In genomic region chr22:45009881-45010531, GRCh38 we compare ENCODE assay signal across 9 cellular contexts. TPM values are rescaled to one million over a fixed set of nuclear protein-coding genes. Genes with fewer than 3 reads are reported as not detected.
DNase-seq lines count a peak whose midpoint lies in the region; ATAC-seq, FAIRE-seq and TF ChIP-seq lines count a peak whose summit lies in the region.
"Had no signal": no experiment of that assay in that cellular context is flagged by ENCODE, and none has a peak within 500 bp of the region (broad histone marks: within the 10 kb centered on the region; RNA-seq: fewer than 3 reads in every experiment).

Gene PHF21B, minus strand, starts transcription at chr22:45010005. Its CDS starts 456 bp downstream, at chr22:45009549.

- TF ChIP-seq RAD21 in K562 (CRISPR knock-in tag; conservative IDR thresholded peaks at IDR 0.05 in 1 of 2, IDR thresholded peaks at IDR 0.05 in 1 of 2): no peak

- TF ChIP-seq EP300 in K562 (IDR thresholded peaks at IDR 0.05; ENCODE audit: low read length): no peak

- no peak within 1 kb of the TSS; the same call in 1 of the 2 replicates for H3K4me3 ChIP-seq in K562
- H3K4me3 ChIP-seq in iPS-20b (ENCODE audit: low read length): peak within 1 kb of the TSS; percentile 88

- peaks cover 0 to 20% of the 10 kb centered on the region in 2 experiments; a peak in 2 of 5 replicates for H3K4me1 ChIP-seq in K562 (replicated peaks in 1 of 2; ENCODE audit: control insufficient read depth in 2 of 2, insufficient read depth in 2 of 2, low read length in 2 of 2)
- H3K4me1 ChIP-seq in iPS-20b (ENCODE audit: insufficient read depth, low read length): peaks cover 23% of the 10 kb centered on the region; the same call in 1 of the 2 replicates

- in situ Hi-C loops in K562 (cut with MboI): no loop called here

- no peak within 1 kb of the TSS; the same call in 1 of the 2 replicates for H2AFZ ChIP-seq in K562 (ENCODE audit: low read depth, low read length)

- no peaks in the 10 kb centered on the region for H4K20me1 ChIP-seq in K562 (replicated peaks; ENCODE audit: control insufficient read depth, insufficient read depth, low read length)

- no peak within 1 kb of the TSS for H3K27ac ChIP-seq in K562 (ENCODE audit: extremely low read depth, low read depth, low read length)
- H3K27ac ChIP-seq in iPS-20b (ENCODE audit: low read length): peak within 1 kb of the TSS; percentile 45

- no peak for TF ChIP-seq POLR2A in K562 (conservative IDR thresholded peaks at IDR 0.05)

- DNase-seq in activated CD8-positive, alpha-beta memory T cell treated with anti-CD3 and anti-CD28 coated beads for 24 hours: peak; percentile 74
- no peak for DNase-seq in activated CD8-positive, alpha-beta memory T cell treated with anti-CD3 and anti-CD28 coated beads, Interleukin-2, amount 50 U/mL, for 4 hours
- DNase-seq in NCI-H82 treated with DMSO at 0.1 percent for 48 hours (lab: John Stamatoyannopoulos, UW; ENCODE audit: unreplicated experiment) (peak; percentile 35), K562 (ENCODE audit: extremely low read depth in 1 of 4, low spot score in 3 of 4) (peak; percentile 13 to 75 (median 62)), omental fat pad (ENCODE audit: low spot score) (no peak)
- peak; percentile 21 for DNase-seq in stimulated activated CD4-positive, alpha-beta T cell treated with anti-CD3 and anti-CD28 coated beads, Interleukin-1b, Interleukin-23, amount 100 ng/mL, for 48 hours

- CTCF ChIA-PET in K562 (lab: Yijun Ruan, JAX; ENCODE audit: low intra/inter-chr PET ratio): no interaction called here

- POLR2A ChIA-PET in K562 (lab: Yijun Ruan, JAX): no interaction called here

- intact Hi-C loops in K562 (cut with micrococcal nuclease): no loop called here

- ATAC-seq in K562 (no peak), GM19395 (IDR thresholded peaks at IDR 0.05; ENCODE audit: unreplicated experiment) (no peak), omental fat pad (ENCODE audit: low FRiP score) (no peak)

- H3K9me1 ChIP-seq in K562 (ENCODE audit: control insufficient read depth, insufficient read depth, low read length): no peaks in the 10 kb centered on the region

- H3K9ac ChIP-seq in K562 (ENCODE audit: insufficient read depth in 1 of 2, low read depth in 2 of 2, low read length in 2 of 2) (peak within 1 kb of the TSS in 1 of 2 experiments; percentile 45; a peak in 1 of 4 replicates), iPS-20b (ENCODE audit: low read depth, low read length) (peak within 1 kb of the TSS; percentile 90)

- FAIRE-seq in K562 (lab: Jason Lieb, UNC): no peak

- no peaks in the 10 kb centered on the region for H3K36me3 ChIP-seq in K562 (ENCODE audit: control insufficient read depth, insufficient read depth, low read length)
- H3K36me3 ChIP-seq in iPS-20b (ENCODE audit: insufficient read depth, low read depth, low read length): peaks cover 7% of the 10 kb centered on the region; the same call in 1 of the 2 replicates

- H3K27me3 ChIP-seq in K562 (ENCODE audit: control insufficient read depth in 2 of 2, insufficient read depth in 2 of 2, low read length in 2 of 2) (peaks cover 5 to 20% of the 10 kb centered on the region in 2 experiments; a peak in 3 of 5 replicates), iPS-20b (ENCODE audit: insufficient read depth, low read length) (peaks cover 11% of the 10 kb centered on the region)

- WGBS in K562 (ENCODE audit: insufficient coverage, low coverage, missing lambda C conversion rate): 14% methylated on average over 12 of the region's 80 CpGs

- TF ChIP-seq CTCF in K562 (IDR thresholded peaks at IDR 0.05 in 2 of 3, conservative IDR thresholded peaks at IDR 0.05 in 1 of 3; ENCODE audit: insufficient read depth in 2 of 3, low read depth in 1 of 3, low read length in 3 of 3) (no peak), omental fat pad (IDR thresholded peaks at IDR 0.05) (no peak)

- H3K9me3 ChIP-seq in K562 (replicated peaks; ENCODE audit: control insufficient read depth, insufficient read depth, low read depth, low read length) (no peaks in the 10 kb centered on the region), iPS-20b (ENCODE audit: insufficient read depth, low read depth, low read length) (no peaks in the 10 kb centered on the region)

- no peak within 1 kb of the TSS for H3K4me2 ChIP-seq in K562 (ENCODE audit: insufficient read depth, low read length)

- no TSS peak for BruUV-seq in K562 (replicated peaks; lab: Mats Ljungman, UMichigan)

- no peaks in the 10 kb centered on the region for H3K79me2 ChIP-seq in K562 (ENCODE audit: control insufficient read depth, insufficient read depth, low read length)

TF ChIP-seq in K562, 482 proteins besides CTCF, POLR2A, EP300 and RAD21:
- TF ChIP-seq NRF1 (conservative IDR thresholded peaks at IDR 0.05 in 1 of 2, IDR thresholded peaks at IDR 0.05 in 1 of 2) (peak; percentile 52 to 59), POLR2B (IDR thresholded peaks at IDR 0.05; ENCODE audit: low read depth, partially characterized antibody) (no peak)

RNA-seq across cellular contexts. Expression of gene PHF21B, which starts in this region (rescaled TPM):
- total RNA-seq in K562 (2011; cell fraction: chromatin; rRNA removed; ENCODE audit: low replicate concordance): 0.62 TPM in 1 of 2 replicates, not detected in the other
- total RNA-seq in K562 (2011; cell fraction: nucleolus; rRNA removed): 0.13 and 0.33 TPM in 2 replicates
- not detected in 2 replicates for total RNA-seq in K562 (2011; cell fraction: nucleoplasm; rRNA removed)
- not detected in 2 replicates for total RNA-seq in K562 (2014; rRNA removed)
- total RNA-seq in K562 (2014; rRNA removed; fragmentation: Illumina TruSeq; extraction: Trizol): not detected in 2 replicates
- not detected in 2 replicates for total RNA-seq in K562 (2015; rRNA removed; fragmentation: Illumina TruSeq; extraction: Trizol)
- 0.22 TPM in 1 of 2 replicates, not detected in the other for total RNA-seq in K562 (2021)
- not detected in 2 replicates for polyA plus RNA-seq in K562 (2011; rRNA removed)
- not detected in 2 replicates for polyA plus RNA-seq in K562 (2011; cell fraction: cytosol; rRNA removed)
- 0.21 TPM in 1 of 2 replicates, not detected in the other for polyA plus RNA-seq in K562 (2011; cell fraction: nucleus; rRNA removed)
- not detected in 2 replicates for polyA plus RNA-seq in K562 (2012)
- polyA plus RNA-seq in K562 (2014; fragmentation: Illumina TruSeq; extraction: Trizol): not detected in 2 replicates
- polyA plus RNA-seq in K562 (2014; fragmentation: Nextera tagmentation; extraction: Ambion mirVana): not detected
- 0.04 TPM in 1 of 2 replicates, not detected in the other for polyA plus RNA-seq in K562 (2014; rRNA removed)
- not detected in 2 replicates for polyA minus RNA-seq in K562 (2011; rRNA and poly(A)+ RNA removed)
- polyA minus RNA-seq in K562 (2011; cell fraction: cytosol; rRNA and poly(A)+ RNA removed): not detected in 2 replicates
- polyA minus RNA-seq in K562 (2011; cell fraction: nucleus; rRNA and poly(A)+ RNA removed): not detected in 2 replicates
- under 1 TPM in 1 of 4 donors, not detected in 3; 0.44 TPM for total RNA-seq in omental fat pad
- total RNA-seq: mononuclear cell had no signal

Comparison
In these comparisons a context has a peak if more than half of its experiments do, and no peak if none do; other contexts are left out.
1. DNase-seq: peak in activated CD8-positive, alpha-beta memory T cell treated with anti-CD3 and anti-CD28 coated beads for 24 hours (single experiment), NCI-H82 treated with DMSO at 0.1 percent for 48 hours (single experiment) and stimulated activated CD4-positive, alpha-beta T cell treated with anti-CD3 and anti-CD28 coated beads, Interleukin-1b, Interleukin-23, amount 100 ng/mL, for 48 hours (single experiment); none in activated CD8-positive, alpha-beta memory T cell treated with anti-CD3 and anti-CD28 coated beads, Interleukin-2, amount 50 U/mL, for 4 hours (single experiment) and omental fat pad (single experiment).
2. Peak in DNase-seq in K562; RNA of the gene not detected or under 1 TPM.